Comparison of ENCODE assay signal across 24 cellular contexts in the genomic region with DNA sequence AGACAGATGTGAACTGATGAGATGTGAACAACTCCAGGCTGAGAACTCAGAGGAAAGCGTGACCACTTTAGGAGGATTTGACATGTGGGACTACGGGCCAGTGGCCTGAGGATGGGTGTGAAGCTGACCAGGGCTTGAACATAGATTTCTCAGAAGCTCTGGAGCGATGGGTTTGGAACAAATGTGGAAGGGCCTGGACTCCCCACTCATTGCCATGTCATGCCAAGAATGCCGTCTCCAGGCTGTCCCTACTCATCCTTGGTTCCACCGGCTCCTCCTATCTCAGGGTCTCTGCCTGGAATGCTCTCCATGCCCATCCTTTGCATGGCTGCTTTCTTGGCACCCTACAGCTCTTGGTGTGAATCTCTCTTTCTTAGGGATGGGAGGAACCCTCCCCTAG.
"Had no signal": no experiment of that assay in that cellular context is flagged by ENCODE, and none has a peak within 500 bp of the region (broad histone marks: within the 10 kb centered on the region; RNA-seq: fewer than 3 reads in every experiment).

No MANE protein-coding gene starts in this region.

- H3K27me3 Mint-ChIP-seq: memory B cell, naive B cell had no signal

- H3K79me2 ChIP-seq: parathyroid adenoma had no signal

- H3K4me1 Mint-ChIP-seq: naive B cell; nephron; stimulated activated effector memory CD8-positive, alpha-beta T cell treated with anti-CD3 and anti-CD28 coated beads, Interleukin-12 subunit alpha, Interleukin-12 subunit beta, amount 100 ng/mL, for 72 hours had no signal

- ATAC-seq: gastrocnemius medialis; heart right ventricle; left cardiac atrium; lower lobe of right lung; stimulated activated effector memory CD8-positive, alpha-beta T cell treated with anti-CD3 and anti-CD28 coated beads, Interleukin-12 subunit alpha, Interleukin-12 subunit beta, amount 100 ng/mL, for 72 hours; stimulated activated naive CD8-positive, alpha-beta T cell treated with anti-CD3 and anti-CD28 coated beads, Interleukin-15, Interleukin-2, amounts not matched to agents 100 U/mL and 50 U/mL, for 24 hours had no signal

- DNase-seq: cortex of kidney; effector memory CD4-positive, alpha-beta T cell; gastrocnemius medialis; heart right ventricle; hypothalamus; left cardiac atrium; left ventricle myocardium inferior; lower lobe of right lung; midbrain; naive B cell; stimulated activated CD4-positive, alpha-beta T cell treated with anti-CD3 and anti-CD28 coated beads, Interleukin-4, amount 100 ng/mL, for 1 hour; stimulated activated CD8-positive, alpha-beta memory T cell treated with anti-CD3 and anti-CD28 coated beads, Interleukin-4, amount 100 ng/mL, for 48 hours; stimulated activated naive CD8-positive, alpha-beta T cell treated with anti-CD3 and anti-CD28 coated beads, Interleukin-15, Interleukin-2, amounts not matched to agents 100 U/mL and 50 U/mL, for 24 hours; tibial artery; upper lobe of right lung had no signal

- H3K36me3 Mint-ChIP-seq: stimulated activated effector memory CD8-positive, alpha-beta T cell treated with anti-CD3 and anti-CD28 coated beads, Interleukin-12 subunit alpha, Interleukin-12 subunit beta, amount 100 ng/mL, for 72 hours had no signal

- H3K27ac ChIP-seq: esophagus muscularis mucosa, gastrocnemius medialis, heart right ventricle, lower lobe of right lung, parathyroid adenoma, prostate gland, tibial artery, upper lobe of right lung, vagina had no signal

- H3K4me1 ChIP-seq: gastrocnemius medialis, lower lobe of right lung, parathyroid adenoma, prostate gland had no signal

- H3K4me3 Mint-ChIP-seq: memory B cell; naive B cell; nephron; stimulated activated effector memory CD8-positive, alpha-beta T cell treated with anti-CD3 and anti-CD28 coated beads, Interleukin-12 subunit alpha, Interleukin-12 subunit beta, amount 100 ng/mL, for 72 hours had no signal

- H3K27ac Mint-ChIP-seq: memory B cell; naive B cell; nephron; stimulated activated effector memory CD8-positive, alpha-beta T cell treated with anti-CD3 and anti-CD28 coated beads, Interleukin-12 subunit alpha, Interleukin-12 subunit beta, amount 100 ng/mL, for 72 hours had no signal

- FAIRE-seq: endometrium, islet of Langerhans had no signal

- H3K27me3 ChIP-seq: esophagus muscularis mucosa, gastrocnemius medialis, heart right ventricle, tibial artery, upper lobe of right lung, vagina had no signal

- H3K4me3 ChIP-seq: esophagus muscularis mucosa, gastrocnemius medialis, heart right ventricle, left ventricle myocardium inferior, lower lobe of right lung, prostate gland, tibial artery, upper lobe of right lung, vagina had no signal

- H3K36me3 ChIP-seq: gastrocnemius medialis, heart right ventricle, left ventricle myocardium inferior, lower lobe of right lung, prostate gland, tibial artery, upper lobe of right lung, vagina had no signal

- H3K9ac ChIP-seq: parathyroid adenoma had no signal

- H3K9me3 ChIP-seq: gastrocnemius medialis, lower lobe of right lung, prostate gland, tibial artery, upper lobe of right lung, vagina had no signal

- H2AFZ ChIP-seq: parathyroid adenoma had no signal
